In the genomic region with DNA sequence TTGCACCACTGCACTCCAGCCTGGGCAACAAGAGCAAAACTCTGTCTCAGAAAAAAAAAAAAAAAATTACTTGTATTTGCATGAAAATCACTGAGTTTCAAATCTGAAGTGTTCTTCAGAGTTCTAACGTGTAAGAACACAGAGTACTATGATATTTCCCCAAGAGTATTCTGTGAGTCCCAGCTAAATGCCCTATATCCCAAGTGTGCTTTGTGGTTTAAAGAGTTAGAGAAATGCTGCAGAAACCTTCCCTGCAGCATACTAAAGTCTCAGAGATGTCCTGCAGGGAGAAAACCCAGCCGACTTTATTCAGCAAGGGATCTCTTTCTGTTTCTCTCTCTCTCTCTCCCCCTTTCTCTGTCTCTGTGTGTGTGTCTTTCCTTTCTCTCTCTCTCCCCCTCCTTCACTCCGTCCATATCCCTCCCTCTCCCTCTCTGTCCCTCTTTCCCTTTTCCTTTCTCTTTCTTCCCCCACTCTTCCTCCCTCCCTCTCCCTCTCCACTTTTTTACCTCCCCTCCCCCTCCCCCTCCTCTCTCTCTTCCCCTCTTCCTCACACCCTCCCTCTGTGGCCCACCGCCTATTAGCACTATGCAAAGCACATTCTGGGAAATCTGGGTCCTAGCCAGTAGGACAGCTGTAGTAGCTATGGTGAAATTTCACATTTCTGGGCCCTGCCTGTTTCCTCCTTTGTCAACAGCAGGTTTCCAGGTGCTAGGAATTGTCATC, we compare ENCODE assay signal across 17 cellular contexts. TPM values are rescaled to one million over a fixed set of nuclear protein-coding genes. Genes with fewer than 3 reads are reported as not detected.
DNase-seq lines count a peak whose midpoint lies in the region; ATAC-seq, FAIRE-seq and TF ChIP-seq lines count a peak whose summit lies in the region.
"Had no signal": no experiment of that assay in that cellular context is flagged by ENCODE, and none has a peak within 500 bp of the region (broad histone marks: within the 10 kb centered on the region; RNA-seq: fewer than 3 reads in every experiment).

No MANE protein-coding gene starts in this region.

- POLR2A ChIA-PET in K562 (lab: Yijun Ruan, JAX), result interaction anchor here (1.4 kb wide), 1 partner anchor 12 kb away, joined by 5 read pairs; no protein-coding TSS in a partner anchor

- TF ChIP-seq CTCF in K562 (IDR thresholded peaks at IDR 0.05 in 2 of 3, conservative IDR thresholded peaks at IDR 0.05 in 1 of 3; ENCODE audit: insufficient read depth in 2 of 3, low read depth in 1 of 3, low read length in 3 of 3) (no peak), hepatocyte (IDR thresholded peaks at IDR 0.05; ENCODE audit: poor library complexity) (no peak), psoas muscle (IDR thresholded peaks at IDR 0.05) (no peak)

- no peaks in the 10 kb centered on the region for H3K27me3 ChIP-seq in K562 (ENCODE audit: control insufficient read depth in 2 of 2, insufficient read depth in 2 of 2, low read length in 2 of 2)
- H3K27me3 ChIP-seq in hepatocyte, result no peaks in the 10 kb centered on the region
- H3K27me3 ChIP-seq in psoas muscle (ENCODE audit: insufficient read depth in 3 of 3, low read length in 2 of 3), result peaks cover 0 to 7% (median 0%) of the 10 kb centered on the region in 3 donors
- H3K27me3 ChIP-seq: adrenal gland, SJCRH30, thyroid gland had no signal

- no TSS peak for BruUV-seq in K562 (replicated peaks; lab: Mats Ljungman, UMichigan)

- H3K9me3 ChIP-seq in K562 (replicated peaks; ENCODE audit: control insufficient read depth, insufficient read depth, low read depth, low read length) (no peaks in the 10 kb centered on the region), hepatocyte (ENCODE audit: low read depth) (no peaks in the 10 kb centered on the region), psoas muscle (no peaks in the 10 kb centered on the region)
- H3K9me3 ChIP-seq: adrenal gland, SJCRH30, thyroid gland had no signal

- H3K79me2 ChIP-seq in K562 (ENCODE audit: control insufficient read depth, insufficient read depth, low read length), result no peaks in the 10 kb centered on the region
- H3K79me2 ChIP-seq in hepatocyte, result no peaks in the 10 kb centered on the region

- peaks cover 4 to 8% of the 10 kb centered on the region in 2 donors for H3K4me1 Mint-ChIP-seq in effector memory CD8-positive, alpha-beta T cell (ENCODE audit: low read depth in 2 of 2)

- no peaks in the 10 kb centered on the region for H3K9me3 Mint-ChIP-seq in effector memory CD8-positive, alpha-beta T cell

- no peaks in the 10 kb centered on the region for H3K9me1 ChIP-seq in K562 (ENCODE audit: control insufficient read depth, insufficient read depth, low read length)

- no peak overlapping the region for H3K4me3 Mint-ChIP-seq in effector memory CD8-positive, alpha-beta T cell

- no peak for FAIRE-seq in K562 (lab: Jason Lieb, UNC)
- FAIRE-seq: colon, H54 had no signal

- CTCF ChIA-PET in K562 (lab: Yijun Ruan, JAX; ENCODE audit: low intra/inter-chr PET ratio), result no interaction called here

- no peaks in the 10 kb centered on the region for H3K9me2 ChIP-seq in hepatocyte (replicated peaks; ENCODE audit: insufficient read depth)

- H3K4me3 ChIP-seq in K562 (no peak overlapping the region), hepatocyte (no peak overlapping the region), psoas muscle (no peak overlapping the region)
- H3K4me3 ChIP-seq: adrenal gland, SJCRH30, thyroid gland had no signal

- no peak overlapping the region for H3K9ac ChIP-seq in K562 (ENCODE audit: insufficient read depth in 1 of 2, low read depth in 2 of 2, low read length in 2 of 2)

- WGBS in K562 (ENCODE audit: insufficient coverage, low coverage, missing lambda C conversion rate), result 17% methylated on average over 4 of the region's 4 CpGs
- 29% methylated on average over 3 of the region's 4 CpGs for WGBS in hepatocyte (ENCODE audit: low lambda C conversion rate, missing lambda C conversion rate)
- WGBS in psoas muscle, 3 donors, result 18 to 19% (median 18%) methylated on average over 4 of the region's 4 CpGs

- no peak for TF ChIP-seq POLR2A in K562 (conservative IDR thresholded peaks at IDR 0.05)

- no peak overlapping the region for H3K27ac Mint-ChIP-seq in effector memory CD8-positive, alpha-beta T cell
- H3K27ac Mint-ChIP-seq: progenitor cell of endocrine pancreas had no signal

- in situ Hi-C loops in K562 (cut with MboI), result no loop called here

- no peak for TF ChIP-seq RAD21 in K562 (CRISPR knock-in tag; conservative IDR thresholded peaks at IDR 0.05 in 1 of 2, IDR thresholded peaks at IDR 0.05 in 1 of 2)

- H2AFZ ChIP-seq in K562 (ENCODE audit: low read depth, low read length), result no peak overlapping the region
- no peak overlapping the region for H2AFZ ChIP-seq in hepatocyte

- no peak overlapping the region for H3K27ac ChIP-seq in K562 (ENCODE audit: extremely low read depth, low read depth, low read length)
- no peak overlapping the region for H3K27ac ChIP-seq in hepatocyte
- H3K27ac ChIP-seq in psoas muscle, result no peak overlapping the region
- H3K27ac ChIP-seq: SJCRH30, thyroid gland had no signal

- H4K20me1 ChIP-seq in K562 (replicated peaks; ENCODE audit: control insufficient read depth, insufficient read depth, low read length) (no peaks in the 10 kb centered on the region), hepatocyte (ENCODE audit: insufficient read depth, poor library complexity, severe bottlenecking) (no peaks in the 10 kb centered on the region)

- no peaks in the 10 kb centered on the region for H3K36me3 Mint-ChIP-seq in effector memory CD8-positive, alpha-beta T cell (ENCODE audit: insufficient read depth)

- H3K4me1 ChIP-seq in K562 (replicated peaks in 1 of 2; ENCODE audit: control insufficient read depth in 2 of 2, insufficient read depth in 2 of 2, low read length in 2 of 2), result peaks cover 4 to 17% of the 10 kb centered on the region in 2 experiments; a peak in 4 of 5 replicates
- no peaks in the 10 kb centered on the region for H3K4me1 ChIP-seq in hepatocyte (ENCODE audit: insufficient read depth)
- peaks cover 6% of the 10 kb centered on the region for H3K4me1 ChIP-seq in psoas muscle

- no peak for TF ChIP-seq EP300 in K562 (IDR thresholded peaks at IDR 0.05; ENCODE audit: low read length)

- peak; percentile 80 for DNase-seq in LHCN-M2 (ENCODE audit: low read depth)
- DNase-seq in K562 (ENCODE audit: extremely low read depth in 1 of 4, low spot score in 3 of 4), result no peak
- DNase-seq in hepatocyte (ENCODE audit: low spot score), result no peak
- peak in 1 of 2 donors; percentile 62 for DNase-seq in psoas muscle
- DNase-seq in effector memory CD8-positive, alpha-beta T cell, result no peak
- DNase-seq in cortex of kidney (lab: John Stamatoyannopoulos, UW), result no peak
- DNase-seq: adrenal gland; DND-41; NCI-H748 treated with DMSO at 0.1 percent for 48 hours; stimulated activated CD4-positive, alpha-beta T cell treated with anti-CD3 and anti-CD28 coated beads, Interleukin-2, amount 100 ng/mL, for 24 hours; thyroid gland had no signal

- intact Hi-C loops in K562 (cut with micrococcal nuclease) (no loop called here), psoas muscle (cut with DNase I) (no loop called here)

- H3K4me2 ChIP-seq in K562 (ENCODE audit: insufficient read depth, low read length) (no peak overlapping the region), hepatocyte (peak overlapping the region; percentile 17)

- H3K36me3 ChIP-seq in K562 (ENCODE audit: control insufficient read depth, insufficient read depth, low read length) (no peaks in the 10 kb centered on the region), hepatocyte (replicated peaks; ENCODE audit: insufficient read depth, low read depth) (no peaks in the 10 kb centered on the region), psoas muscle (ENCODE audit: insufficient read depth in 1 of 2, low read depth in 1 of 2) (no peaks in the 10 kb centered on the region)
- H3K36me3 ChIP-seq: adrenal gland, SJCRH30, thyroid gland had no signal

- ATAC-seq in K562 (no peak), psoas muscle (peak in 3 of 4 donors; percentile 53 to 67 (median 63)), HG02884 (IDR thresholded peaks at IDR 0.05; ENCODE audit: unreplicated experiment) (no peak), HG03354 (IDR thresholded peaks at IDR 0.05; ENCODE audit: poor library complexity, severe bottlenecking, unreplicated experiment) (no peak)
- ATAC-seq in effector memory CD8-positive, alpha-beta T cell (replicated peaks), result no peak

- H3K27me3 Mint-ChIP-seq in effector memory CD8-positive, alpha-beta T cell, result no peaks in the 10 kb centered on the region
- H3K27me3 Mint-ChIP-seq: progenitor cell of endocrine pancreas had no signal

RNA-seq across cellular contexts. Expression of a gene that starts 54.2 kb away (rescaled TPM):
- total RNA-seq in LHCN-M2 (2014; rRNA removed) (93.4 and 117 TPM in 2 replicates), K562 (2014; rRNA removed) (56.3 and 65.8 TPM in 2 replicates), K562 (2014; rRNA removed; fragmentation: Illumina TruSeq; extraction: Trizol) (98.5 and 124 TPM in 2 replicates), K562 (2015; rRNA removed; fragmentation: Illumina TruSeq; extraction: Trizol) (96.3 and 108 TPM in 2 replicates), K562 (2021) (215 and 239 TPM in 2 replicates), hepatocyte (89.4 and 97.7 TPM in 2 replicates), psoas muscle (10 to 100 TPM; 72.0 to 99.0 (median 88.8) TPM)
- 166 TPM for polyA plus RNA-seq in LHCN-M2 (2012)
- total RNA-seq in K562 (2011; cell fraction: chromatin; rRNA removed; ENCODE audit: low replicate concordance), result 19.1 and 38.4 TPM in 2 replicates
- 12.6 and 16.7 TPM in 2 replicates for total RNA-seq in K562 (2011; cell fraction: nucleolus; rRNA removed)
- total RNA-seq in K562 (2011; cell fraction: nucleoplasm; rRNA removed), result 26.9 and 40.4 TPM in 2 replicates
- polyA plus RNA-seq in K562 (2011; rRNA removed) (127 and 179 TPM in 2 replicates), K562 (2014; fragmentation: Illumina TruSeq; extraction: Trizol) (183 and 192 TPM in 2 replicates), K562 (2014; fragmentation: Nextera tagmentation; extraction: Ambion mirVana) (10 to 100 TPM; 47.3 to 57.3 TPM), K562 (2014; rRNA removed) (118 and 122 TPM in 2 replicates), hepatocyte (60.9 and 75.6 TPM in 2 replicates), psoas muscle (10 to 100 TPM; 38.9 to 92.8 (median 65.7) TPM)
- polyA plus RNA-seq in K562 (2011; cell fraction: cytosol; rRNA removed), result 27.6 and 80.2 TPM in 2 replicates
- 12.3 and 25.4 TPM in 2 replicates for polyA plus RNA-seq in K562 (2011; cell fraction: nucleus; rRNA removed)
- 219 and 224 TPM in 2 replicates for polyA plus RNA-seq in K562 (2012)
- polyA minus RNA-seq in K562 (2011; rRNA and poly(A)+ RNA removed), result 156 and 194 TPM in 2 replicates
- 86.4 and 105 TPM in 2 replicates for polyA minus RNA-seq in K562 (2011; cell fraction: cytosol; rRNA and poly(A)+ RNA removed)
- polyA minus RNA-seq in K562 (2011; cell fraction: nucleus; rRNA and poly(A)+ RNA removed), result 7.8 and 20.1 TPM in 2 replicates

Comparison
In these comparisons a context has a peak if more than half of its experiments do, and no peak if none do; other contexts are left out.
1. ATAC-seq: peak in psoas muscle (3 of 4); none in K562 (single experiment), HG02884 (single experiment), effector memory CD8-positive, alpha-beta T cell (single experiment) and HG03354 (single experiment).